Comparison of ENCODE assay signal across 9 cellular contexts in genomic region chr6:137155830-137156229, GRCh38. TPM values are rescaled to one million over a fixed set of nuclear protein-coding genes. Genes with fewer than 3 reads are reported as not detected.
DNase-seq lines count a peak whose midpoint lies in the region; ATAC-seq and TF ChIP-seq lines count a peak whose summit lies in the region.
"Had no signal": no experiment of that assay in that cellular context is flagged by ENCODE, and none has a peak within 500 bp of the region (broad histone marks: within the 10 kb centered on the region; RNA-seq: fewer than 3 reads in every experiment).

No MANE protein-coding gene starts in this region.

- H3K27me3 Mint-ChIP-seq in activated CD4-positive, alpha-beta T cell treated with anti-CD3 and anti-CD28 coated beads, Interleukin-2, amount 10 ng/mL, durations not matched to agents 7 days and 5 days, result peaks cover 13% of the 10 kb centered on the region

- no peaks in the 10 kb centered on the region for H3K9me3 ChIP-seq in lower lobe of right lung
- no peaks in the 10 kb centered on the region for H3K9me3 ChIP-seq in ovary

- CTCF ChIA-PET in activated CD4-positive, alpha-beta T cell treated with anti-CD3 and anti-CD28 coated beads, Interleukin-2, amount 10 ng/mL, durations not matched to agents 7 days and 5 days (lab: Charles Lee), result interaction anchor here (2.1 to 2.9 kb wide), 2 partner anchors 10 to 22 kb away, joined by 6 to 11 read pairs; no protein-coding TSS in a partner anchor

- H3K27ac ChIP-seq in lower lobe of right lung (no peak overlapping the region), ovary (no peak overlapping the region)
- H3K27ac ChIP-seq: VCaP had no signal

- peaks cover 48% of the 10 kb centered on the region for H3K9me3 Mint-ChIP-seq in activated CD4-positive, alpha-beta T cell treated with anti-CD3 and anti-CD28 coated beads, Interleukin-2, amount 10 ng/mL, durations not matched to agents 7 days and 5 days

- ATAC-seq in HG03460 (IDR thresholded peaks at IDR 0.05; ENCODE audit: unreplicated experiment), result peak; percentile 65
- ATAC-seq in lower lobe of right lung, result peak; percentile 61 to 73

- H3K27me3 ChIP-seq in GM06990 (replicated peaks; ENCODE audit: control insufficient read depth, insufficient read depth, low read length), result no peaks in the 10 kb centered on the region
- no peaks in the 10 kb centered on the region for H3K27me3 ChIP-seq in lower lobe of right lung (ENCODE audit: low read depth)
- H3K27me3 ChIP-seq in ovary, result no peaks in the 10 kb centered on the region

- 91 to 94% (median 93%) methylated on average over 2 of the region's 2 CpGs for WGBS in ovary, 3 donors

- peak overlapping the region; percentile 16 for H3K4me3 Mint-ChIP-seq in activated CD4-positive, alpha-beta T cell treated with anti-CD3 and anti-CD28 coated beads, Interleukin-2, amount 10 ng/mL, durations not matched to agents 7 days and 5 days

- peak; percentile 47 for DNase-seq in GM06990 (ENCODE audit: extremely low read depth, insufficient read length)
- DNase-seq in activated CD4-positive, alpha-beta T cell treated with anti-CD3 and anti-CD28 coated beads, Interleukin-2, amount 10 ng/mL, durations not matched to agents 7 days and 5 days, result peak; percentile 70
- no peak for DNase-seq in lower lobe of right lung
- DNase-seq in ovary, result no peak
- no peak for DNase-seq in mesenteric fat pad (ENCODE audit: low spot score)
- no peak for DNase-seq in NCI-H1105 treated with DMSO at 0.1 percent for 48 hours (lab: John Stamatoyannopoulos, UW)
- no peak for DNase-seq in midbrain (lab: John Stamatoyannopoulos, UW)

- H3K27ac Mint-ChIP-seq in activated CD4-positive, alpha-beta T cell treated with anti-CD3 and anti-CD28 coated beads, Interleukin-2, amount 10 ng/mL, durations not matched to agents 7 days and 5 days, result peak overlapping the region; percentile 39

- H3K4me3 ChIP-seq in GM06990 (replicated peaks; ENCODE audit: low read depth, low read length) (no peak overlapping the region), lower lobe of right lung (no peak overlapping the region), ovary (no peak overlapping the region)

- H3K36me3 Mint-ChIP-seq in activated CD4-positive, alpha-beta T cell treated with anti-CD3 and anti-CD28 coated beads, Interleukin-2, amount 10 ng/mL, durations not matched to agents 7 days and 5 days (ENCODE audit: low read depth), result peaks cover 34% of the 10 kb centered on the region

- TF ChIP-seq EP300 in ovary (IDR thresholded peaks at IDR 0.05), result no peak

- H3K36me3 ChIP-seq in GM06990 (ENCODE audit: control insufficient read depth, insufficient read depth, low read length) (no peaks in the 10 kb centered on the region), lower lobe of right lung (no peaks in the 10 kb centered on the region), ovary (no peaks in the 10 kb centered on the region)

- intact Hi-C loops in lower lobe of right lung (cut with DNase I), result no loop called here
- intact Hi-C loops in ovary (cut with DNase I), result no loop called here

- TF ChIP-seq POLR2A in ovary (IDR thresholded peaks at IDR 0.05), result no peak

- peak; percentile 2 for TF ChIP-seq CTCF in GM06990 (IDR thresholded peaks at IDR 0.05; ENCODE audit: insufficient read depth, low read length, poor library complexity, severe bottlenecking)
- TF ChIP-seq CTCF in lower lobe of right lung (IDR thresholded peaks at IDR 0.05), result no peak
- TF ChIP-seq CTCF in ovary (IDR thresholded peaks at IDR 0.05), result no peak

- POLR2A ChIA-PET in activated CD4-positive, alpha-beta T cell treated with anti-CD3 and anti-CD28 coated beads, Interleukin-2, amount 10 ng/mL, durations not matched to agents 7 days and 5 days (lab: Charles Lee), result no interaction called here

- peaks cover 26% of the 10 kb centered on the region for H3K4me1 Mint-ChIP-seq in activated CD4-positive, alpha-beta T cell treated with anti-CD3 and anti-CD28 coated beads, Interleukin-2, amount 10 ng/mL, durations not matched to agents 7 days and 5 days

- H3K4me1 ChIP-seq in lower lobe of right lung (peaks cover 30% of the 10 kb centered on the region), ovary (ENCODE audit: insufficient read depth) (no peaks in the 10 kb centered on the region)

RNA-seq across cellular contexts. Expression of gene IL22RA2, which starts 17.6 kb away (rescaled TPM):
- not detected for total RNA-seq in activated CD4-positive, alpha-beta T cell treated with anti-CD3 and anti-CD28 coated beads, Interleukin-2, amount 10 ng/mL, durations not matched to agents 7 days and 5 days
- total RNA-seq in lower lobe of right lung, result not detected
- not detected for total RNA-seq in ovary
- polyA plus RNA-seq in ovary, result not detected
- not detected for total RNA-seq in mesenteric fat pad

Comparison
In these comparisons a context has a peak if more than half of its experiments do, and no peak if none do; other contexts are left out.
1. DNase-seq: peak in GM06990 (single experiment) and activated CD4-positive, alpha-beta T cell treated with anti-CD3 and anti-CD28 coated beads, Interleukin-2, amount 10 ng/mL, durations not matched to agents 7 days and 5 days (single experiment); none in lower lobe of right lung (single experiment), ovary (0 of 5), mesenteric fat pad (single experiment), NCI-H1105 treated with DMSO at 0.1 percent for 48 hours (single experiment) and midbrain (single experiment).